ENCODE assay signal across 8 cellular contexts in genomic region chr2:108690001-108690400, GRCh38. TPM values are rescaled to one million over a fixed set of nuclear protein-coding genes. Genes with fewer than 3 reads are reported as not detected.
DNase-seq lines count a peak whose midpoint lies in the region; ATAC-seq and TF ChIP-seq lines count a peak whose summit lies in the region.
"Not testable (repeated sequence)": the region's sequence is repeated elsewhere in the genome, so short reads cannot be mapped to it uniquely, and the experiment has no call there.

No MANE protein-coding gene starts in this region.

- not testable (repeated sequence) for H3K4me3 Mint-ChIP-seq in T-helper 17 cell, memory B cell

- not testable (repeated sequence) for H3K9me3 Mint-ChIP-seq in memory B cell

- H3K36me3 Mint-ChIP-seq in T-helper 17 cell (ENCODE audit: low read depth); memory B cell: not testable (repeated sequence)

- not testable (repeated sequence) for DNase-seq in T-helper 17 cell; memory B cell (ENCODE audit: low spot score in 2 of 2); upper lobe of right lung
- peak; percentile 15 for DNase-seq in choroid plexus epithelial cell (ENCODE audit: low read depth)

- not testable (repeated sequence) for H3K4me1 Mint-ChIP-seq in T-helper 17 cell, memory B cell

- H3K27me3 Mint-ChIP-seq in T-helper 17 cell, memory B cell: not testable (repeated sequence)

- intact Hi-C loops in upper lobe of right lung (cut with DNase I) = not testable (repeated sequence)

- H3K9me3 ChIP-seq in T-helper 17 cell (ENCODE audit: control insufficient read depth, low read length, poor library complexity, severe bottlenecking); upper lobe of right lung: not testable (repeated sequence)

- ATAC-seq in GM18868 (IDR thresholded peaks at IDR 0.05; ENCODE audit: unreplicated experiment) = peak; percentile 91
- peak; percentile 68 for ATAC-seq in GM21515 (IDR thresholded peaks at IDR 0.05; ENCODE audit: unreplicated experiment)
- peak; percentile 75 for ATAC-seq in HG02938 (IDR thresholded peaks at IDR 0.05; ENCODE audit: unreplicated experiment)
- ATAC-seq in HG03558 (IDR thresholded peaks at IDR 0.05; ENCODE audit: extremely low read depth, unreplicated experiment) = peak; percentile 56
- peak; percentile 68 for ATAC-seq in T-helper 17 cell
- ATAC-seq in memory B cell (ENCODE audit: low read depth) = peak; percentile 77
- peak; percentile 87 for ATAC-seq in upper lobe of right lung

- TF ChIP-seq CTCF in choroid plexus epithelial cell (conservative IDR thresholded peaks at IDR 0.05; ENCODE audit: low read depth, low read length); upper lobe of right lung (IDR thresholded peaks at IDR 0.05): not testable (repeated sequence)

- H3K27me3 ChIP-seq in upper lobe of right lung = not testable (repeated sequence)

- not testable (repeated sequence) for H3K4me1 ChIP-seq in upper lobe of right lung

- H3K36me3 ChIP-seq in upper lobe of right lung = peaks cover 14% of the 10 kb centered on the region

- not testable (repeated sequence) for H3K27ac Mint-ChIP-seq in T-helper 17 cell, memory B cell

- not testable (repeated sequence) for H3K4me3 ChIP-seq in choroid plexus epithelial cell (ENCODE audit: low read depth, low read length); upper lobe of right lung

- H3K27ac ChIP-seq in upper lobe of right lung = not testable (repeated sequence)

RNA-seq across cellular contexts. Expression of gene RANBP2, which starts 29.3 kb away (rescaled TPM):
- total RNA-seq in T-helper 17 cell (100 to 1,000 TPM; 137 to 140 TPM), upper lobe of right lung (77.0 TPM)
